ENCODE assay signal across 39 cellular contexts in genomic region chr4:99151452-99151851, GRCh38. TPM values are rescaled to one million over a fixed set of nuclear protein-coding genes. Genes with fewer than 3 reads are reported as not detected.
"Had no signal": no experiment of that assay in that cellular context is flagged by ENCODE, and none has a peak within 500 bp of the region (broad histone marks: within the 10 kb centered on the region; RNA-seq: fewer than 3 reads in every experiment).

No MANE protein-coding gene starts in this region.

- H3K9me3 ChIP-seq: MG63 had no signal

- H3K36me3 ChIP-seq: MG63 had no signal

- H3K27ac ChIP-seq: KMS-11 had no signal

- H3K27me3 ChIP-seq: MG63 had no signal

- DNase-seq: Karpas-422, Kasumi-1, MG63, MM.1S, MV-4-11, NCI-H1048, NCI-H1092, NCI-H1092 treated with DMSO at 0.1 percent for 48 hours, NCI-H1105, NCI-H1105 treated with DMSO at 0.1 percent for 48 hours, NCI-H1417, NCI-H1417 treated with DMSO at 0.1 percent for 48 hours, NCI-H1436, NCI-H1436 treated with DMSO at 0.1 percent for 48 hours, NCI-H146, NCI-H1694, NCI-H1694 treated with DMSO at 0.1 percent for 48 hours, NCI-H187, NCI-H187 treated with DMSO at 0.1 percent for 48 hours, NCI-H1930, NCI-H2029, NCI-H2029 treated with DMSO at 0.1 percent for 48 hours, NCI-H2081, NCI-H2081 treated with DMSO at 0.1 percent for 48 hours, NCI-H2107, NCI-H2171, NCI-H2171 treated with DMSO at 0.1 percent for 48 hours, NCI-H2227 treated with DMSO at 0.1 percent for 48 hours, NCI-H226, NCI-H345, NCI-H446, NCI-H446 treated with DMSO at 0.1 percent for 48 hours, NCI-H510A, NCI-H510A treated with DMSO at 0.1 percent for 48 hours had no signal

- H3K4me3 ChIP-seq: MG63 had no signal

RNA-seq across cellular contexts. Expression of gene ADH4, which starts 7.4 kb away (rescaled TPM):
- total RNA-seq: LHCN-M2, M059J, MCF 10A, NCI-H460 had no signal
